Comparison of ENCODE assay signal across 1 cellular context in the genomic region with DNA sequence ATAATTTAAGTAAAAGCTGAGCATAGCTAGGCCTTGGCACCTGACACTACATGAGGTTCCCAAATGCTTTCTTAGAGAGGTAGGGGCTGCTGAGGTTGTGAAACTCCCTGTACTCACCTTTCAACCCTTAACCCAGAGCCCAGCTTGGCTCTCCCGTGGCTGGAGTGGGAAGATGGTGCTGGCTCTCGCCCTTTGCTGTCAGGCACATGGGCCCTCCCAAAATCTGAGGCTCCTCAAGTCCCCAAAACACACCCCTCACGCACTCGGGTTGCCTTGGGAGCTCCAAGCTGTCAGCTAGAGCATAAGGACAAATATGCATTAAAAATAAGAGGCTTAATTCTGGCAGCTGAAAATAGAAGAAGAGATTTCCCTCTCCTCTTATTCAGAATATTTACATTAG.
TF ChIP-seq lines count a peak whose summit lies in the region.

No MANE protein-coding gene starts in this region.

TF ChIP-seq in GM23338, 12 proteins besides CTCF, POLR2A, EP300 and RAD21 (continued from another document):
- TF ChIP-seq, protein P1, sequence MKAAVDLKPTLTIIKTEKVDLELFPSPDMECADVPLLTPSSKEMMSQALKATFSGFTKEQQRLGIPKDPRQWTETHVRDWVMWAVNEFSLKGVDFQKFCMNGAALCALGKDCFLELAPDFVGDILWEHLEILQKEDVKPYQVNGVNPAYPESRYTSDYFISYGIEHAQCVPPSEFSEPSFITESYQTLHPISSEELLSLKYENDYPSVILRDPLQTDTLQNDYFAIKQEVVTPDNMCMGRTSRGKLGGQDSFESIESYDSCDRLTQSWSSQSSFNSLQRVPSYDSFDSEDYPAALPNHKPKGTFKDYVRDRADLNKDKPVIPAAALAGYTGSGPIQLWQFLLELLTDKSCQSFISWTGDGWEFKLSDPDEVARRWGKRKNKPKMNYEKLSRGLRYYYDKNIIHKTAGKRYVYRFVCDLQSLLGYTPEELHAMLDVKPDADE (IDR thresholded peaks at IDR 0.05): no peak
- TF ChIP-seq CREB1 (CRISPR knock-in tag; IDR thresholded peaks at IDR 0.05; ENCODE audit: low read depth) (no peak), STAT1 (IDR thresholded peaks at IDR 0.05; ENCODE audit: unreplicated experiment) (no peak), ZNF114 (CRISPR knock-in tag; IDR thresholded peaks at IDR 0.05) (no peak), ZNF331 (CRISPR knock-in tag; IDR thresholded peaks at IDR 0.05; ENCODE audit: low read depth) (no peak)
- TF ChIP-seq, protein P2, sequence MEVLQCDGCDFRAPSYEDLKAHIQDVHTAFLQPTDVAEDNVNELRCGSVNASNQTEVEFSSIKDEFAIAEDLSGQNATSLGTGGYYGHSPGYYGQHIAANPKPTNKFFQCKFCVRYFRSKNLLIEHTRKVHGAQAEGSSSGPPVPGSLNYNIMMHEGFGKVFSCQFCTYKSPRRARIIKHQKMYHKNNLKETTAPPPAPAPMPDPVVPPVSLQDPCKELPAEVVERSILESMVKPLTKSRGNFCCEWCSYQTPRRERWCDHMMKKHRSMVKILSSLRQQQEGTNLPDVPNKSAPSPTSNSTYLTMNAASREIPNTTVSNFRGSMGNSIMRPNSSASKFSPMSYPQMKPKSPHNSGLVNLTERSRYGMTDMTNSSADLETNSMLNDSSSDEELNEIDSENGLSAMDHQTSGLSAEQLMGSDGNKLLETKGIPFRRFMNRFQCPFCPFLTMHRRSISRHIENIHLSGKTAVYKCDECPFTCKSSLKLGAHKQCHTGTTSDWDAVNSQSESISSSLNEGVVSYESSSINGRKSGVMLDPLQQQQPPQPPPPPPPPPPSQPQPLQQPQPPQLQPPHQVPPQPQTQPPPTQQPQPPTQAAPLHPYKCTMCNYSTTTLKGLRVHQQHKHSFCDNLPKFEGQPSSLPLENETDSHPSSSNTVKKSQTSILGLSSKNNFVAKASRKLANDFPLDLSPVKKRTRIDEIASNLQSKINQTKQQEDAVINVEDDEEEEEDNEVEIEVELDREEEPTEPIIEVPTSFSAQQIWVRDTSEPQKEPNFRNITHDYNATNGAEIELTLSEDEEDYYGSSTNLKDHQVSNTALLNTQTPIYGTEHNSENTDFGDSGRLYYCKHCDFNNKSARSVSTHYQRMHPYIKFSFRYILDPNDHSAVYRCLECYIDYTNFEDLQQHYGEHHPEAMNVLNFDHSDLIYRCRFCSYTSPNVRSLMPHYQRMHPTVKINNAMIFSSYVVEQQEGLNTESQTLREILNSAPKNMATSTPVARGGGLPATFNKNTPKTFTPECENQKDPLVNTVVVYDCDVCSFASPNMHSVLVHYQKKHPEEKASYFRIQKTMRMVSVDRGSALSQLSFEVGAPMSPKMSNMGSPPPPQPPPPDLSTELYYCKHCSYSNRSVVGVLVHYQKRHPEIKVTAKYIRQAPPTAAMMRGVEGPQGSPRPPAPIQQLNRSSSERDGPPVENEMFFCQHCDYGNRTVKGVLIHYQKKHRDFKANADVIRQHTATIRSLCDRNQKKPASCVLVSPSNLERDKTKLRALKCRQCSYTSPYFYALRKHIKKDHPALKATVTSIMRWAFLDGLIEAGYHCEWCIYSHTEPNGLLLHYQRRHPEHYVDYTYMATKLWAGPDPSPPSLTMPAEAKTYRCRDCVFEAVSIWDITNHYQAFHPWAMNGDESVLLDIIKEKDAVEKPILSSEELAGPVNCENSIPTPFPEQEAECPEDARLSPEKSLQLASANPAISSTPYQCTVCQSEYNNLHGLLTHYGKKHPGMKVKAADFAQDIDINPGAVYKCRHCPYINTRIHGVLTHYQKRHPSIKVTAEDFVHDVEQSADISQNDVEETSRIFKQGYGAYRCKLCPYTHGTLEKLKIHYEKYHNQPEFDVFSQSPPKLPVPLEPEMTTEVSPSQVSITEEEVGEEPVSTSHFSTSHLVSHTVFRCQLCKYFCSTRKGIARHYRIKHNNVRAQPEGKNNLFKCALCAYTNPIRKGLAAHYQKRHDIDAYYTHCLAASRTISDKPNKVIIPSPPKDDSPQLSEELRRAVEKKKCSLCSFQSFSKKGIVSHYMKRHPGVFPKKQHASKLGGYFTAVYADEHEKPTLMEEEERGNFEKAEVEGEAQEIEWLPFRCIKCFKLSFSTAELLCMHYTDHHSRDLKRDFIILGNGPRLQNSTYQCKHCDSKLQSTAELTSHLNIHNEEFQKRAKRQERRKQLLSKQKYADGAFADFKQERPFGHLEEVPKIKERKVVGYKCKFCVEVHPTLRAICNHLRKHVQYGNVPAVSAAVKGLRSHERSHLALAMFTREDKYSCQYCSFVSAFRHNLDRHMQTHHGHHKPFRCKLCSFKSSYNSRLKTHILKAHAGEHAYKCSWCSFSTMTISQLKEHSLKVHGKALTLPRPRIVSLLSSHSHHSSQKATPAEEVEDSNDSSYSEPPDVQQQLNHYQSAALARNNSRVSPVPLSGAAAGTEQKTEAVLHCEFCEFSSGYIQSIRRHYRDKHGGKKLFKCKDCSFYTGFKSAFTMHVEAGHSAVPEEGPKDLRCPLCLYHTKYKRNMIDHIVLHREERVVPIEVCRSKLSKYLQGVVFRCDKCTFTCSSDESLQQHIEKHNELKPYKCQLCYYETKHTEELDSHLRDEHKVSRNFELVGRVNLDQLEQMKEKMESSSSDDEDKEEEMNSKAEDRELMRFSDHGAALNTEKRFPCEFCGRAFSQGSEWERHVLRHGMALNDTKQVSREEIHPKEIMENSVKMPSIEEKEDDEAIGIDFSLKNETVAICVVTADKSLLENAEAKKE (CRISPR knock-in tag; IDR thresholded peaks at IDR 0.05): no peak
- TF ChIP-seq, protein P3, sequence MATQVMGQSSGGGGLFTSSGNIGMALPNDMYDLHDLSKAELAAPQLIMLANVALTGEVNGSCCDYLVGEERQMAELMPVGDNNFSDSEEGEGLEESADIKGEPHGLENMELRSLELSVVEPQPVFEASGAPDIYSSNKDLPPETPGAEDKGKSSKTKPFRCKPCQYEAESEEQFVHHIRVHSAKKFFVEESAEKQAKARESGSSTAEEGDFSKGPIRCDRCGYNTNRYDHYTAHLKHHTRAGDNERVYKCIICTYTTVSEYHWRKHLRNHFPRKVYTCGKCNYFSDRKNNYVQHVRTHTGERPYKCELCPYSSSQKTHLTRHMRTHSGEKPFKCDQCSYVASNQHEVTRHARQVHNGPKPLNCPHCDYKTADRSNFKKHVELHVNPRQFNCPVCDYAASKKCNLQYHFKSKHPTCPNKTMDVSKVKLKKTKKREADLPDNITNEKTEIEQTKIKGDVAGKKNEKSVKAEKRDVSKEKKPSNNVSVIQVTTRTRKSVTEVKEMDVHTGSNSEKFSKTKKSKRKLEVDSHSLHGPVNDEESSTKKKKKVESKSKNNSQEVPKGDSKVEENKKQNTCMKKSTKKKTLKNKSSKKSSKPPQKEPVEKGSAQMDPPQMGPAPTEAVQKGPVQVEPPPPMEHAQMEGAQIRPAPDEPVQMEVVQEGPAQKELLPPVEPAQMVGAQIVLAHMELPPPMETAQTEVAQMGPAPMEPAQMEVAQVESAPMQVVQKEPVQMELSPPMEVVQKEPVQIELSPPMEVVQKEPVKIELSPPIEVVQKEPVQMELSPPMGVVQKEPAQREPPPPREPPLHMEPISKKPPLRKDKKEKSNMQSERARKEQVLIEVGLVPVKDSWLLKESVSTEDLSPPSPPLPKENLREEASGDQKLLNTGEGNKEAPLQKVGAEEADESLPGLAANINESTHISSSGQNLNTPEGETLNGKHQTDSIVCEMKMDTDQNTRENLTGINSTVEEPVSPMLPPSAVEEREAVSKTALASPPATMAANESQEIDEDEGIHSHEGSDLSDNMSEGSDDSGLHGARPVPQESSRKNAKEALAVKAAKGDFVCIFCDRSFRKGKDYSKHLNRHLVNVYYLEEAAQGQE (IDR thresholded peaks at IDR 0.05; ENCODE audit: unreplicated experiment): no peak
TF ChIP-seq in GM23338: peak in this region for 0.
